In the genomic region with DNA sequence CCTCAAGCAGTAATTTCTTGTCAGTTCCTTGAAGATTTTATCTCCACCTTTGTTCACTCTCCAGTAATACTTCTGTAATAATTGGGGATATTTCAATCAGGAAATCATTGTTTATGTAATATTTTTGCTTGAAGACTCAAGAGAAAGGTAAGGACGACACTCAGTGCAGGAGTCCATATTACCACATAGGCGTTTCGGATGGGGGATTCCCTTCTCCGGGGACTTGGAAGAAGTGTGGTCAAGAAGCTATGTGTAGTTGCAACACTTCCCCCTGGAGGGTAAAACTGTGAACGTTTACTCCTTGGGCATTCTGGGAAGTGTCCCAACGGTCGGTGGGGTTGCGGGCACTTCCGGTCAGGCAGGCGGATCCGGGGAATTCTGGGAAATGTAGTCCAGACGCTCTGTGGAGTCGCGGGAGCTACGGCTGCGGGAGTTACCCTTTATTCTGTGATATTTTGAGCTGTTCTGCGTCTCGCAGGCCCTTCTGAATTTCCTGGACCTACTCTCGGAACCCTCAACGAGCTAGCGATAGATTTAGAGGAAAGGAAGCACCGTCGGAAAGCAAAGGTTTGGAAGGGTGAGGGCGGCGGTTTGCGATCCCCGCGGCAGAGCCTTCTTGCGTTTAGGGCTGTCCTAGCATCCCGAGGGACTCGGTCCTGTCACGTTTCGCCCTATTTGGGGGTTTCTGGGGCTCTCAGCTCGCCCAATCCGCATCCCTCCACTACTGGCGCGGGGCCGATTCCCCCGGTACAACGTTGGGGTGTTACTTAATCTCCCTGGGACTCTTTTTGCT, we compare ENCODE assay signal across 8 cellular contexts. TPM values are rescaled to one million over a fixed set of nuclear protein-coding genes. Genes with fewer than 3 reads are reported as not detected.
DNase-seq lines count a peak whose midpoint lies in the region; ATAC-seq, FAIRE-seq and TF ChIP-seq lines count a peak whose summit lies in the region.

A gene (plus strand): TSS at position 395 of the 793 bp plus-strand sequence. CDS start 11,499 bp downstream, outside the sequence.

- peak within 1 kb of the TSS; percentile 73 to 98 (median 84) for H3K4me3 ChIP-seq in H1 (ENCODE audit: extremely low read depth in 1 of 4, insufficient read depth in 2 of 4, low read depth in 3 of 4, low read length in 4 of 4)

- peak; percentile 87 for ATAC-seq in GM19324 (IDR thresholded peaks at IDR 0.05; ENCODE audit: low FRiP score, unreplicated experiment)
- ATAC-seq in HG03457 (IDR thresholded peaks at IDR 0.05; ENCODE audit: unreplicated experiment) = peak; percentile 77

- no peak within 1 kb of the TSS for H4K91ac ChIP-seq in H1 (replicated peaks; ENCODE audit: insufficient read length, low read length)

- no peaks in the 10 kb centered on the region for H3K27me3 ChIP-seq in H1 (replicated peaks in 1 of 4; ENCODE audit: control insufficient read depth in 3 of 4, extremely low read depth in 1 of 4, insufficient read depth in 3 of 4, low read length in 3 of 4)

- no peaks in the 10 kb centered on the region for H3K4me1 ChIP-seq in H1 (replicated peaks in 1 of 4; ENCODE audit: control insufficient read depth in 3 of 4, insufficient read depth in 4 of 4, low read length in 3 of 4)

- no peak within 1 kb of the TSS for H2BK12ac ChIP-seq in H1 (ENCODE audit: low read depth, low read length)

- H3K4me1 Mint-ChIP-seq in activated CD4-positive, alpha-beta memory T cell treated with anti-CD3 and anti-CD28 coated beads, Interleukin-2, amount 10 ng/mL, durations not matched to agents 7 days and 5 days = peaks cover 7% of the 10 kb centered on the region

- TF ChIP-seq RAD21 in H1 (IDR thresholded peaks at IDR 0.05 in 1 of 2, conservative IDR thresholded peaks at IDR 0.05 in 1 of 2; ENCODE audit: low read depth in 2 of 2, low read length in 2 of 2) = peak; percentile 57 to 68

- peak within 1 kb of the TSS; percentile 64 for H3K27ac Mint-ChIP-seq in activated CD4-positive, alpha-beta memory T cell treated with anti-CD3 and anti-CD28 coated beads, Interleukin-2, amount 10 ng/mL, durations not matched to agents 7 days and 5 days

- no peak within 1 kb of the TSS for H2BK120ac ChIP-seq in H1 (replicated peaks; ENCODE audit: low read depth, low read length)

- TF ChIP-seq EP300 in H1 (IDR thresholded peaks at IDR 0.05; ENCODE audit: borderline replicate concordance in 1 of 2, low read depth in 2 of 2, low read length in 2 of 2) = no peak

- no peak within 1 kb of the TSS for H3K4ac ChIP-seq in H1 (replicated peaks; ENCODE audit: insufficient read length, low read depth, low read length)

- H3K9me3 ChIP-seq in H1 (ENCODE audit: insufficient read depth in 2 of 2, low read depth in 1 of 2, low read length in 1 of 2) = peaks cover 4 to 6% of the 10 kb centered on the region in 2 experiments; a peak in 2 of 4 replicates

- H3K9me3 Mint-ChIP-seq in activated CD4-positive, alpha-beta memory T cell treated with anti-CD3 and anti-CD28 coated beads, Interleukin-2, amount 10 ng/mL, durations not matched to agents 7 days and 5 days = peaks cover 43% of the 10 kb centered on the region

- H3K23ac ChIP-seq in H1 (ENCODE audit: insufficient read length) = no peak within 1 kb of the TSS

- H2AFZ ChIP-seq in H1 (ENCODE audit: low read length) = peak within 1 kb of the TSS; percentile 100

- peaks cover 2% of the 10 kb centered on the region; the same call in 1 of the 2 replicates for H3K79me1 ChIP-seq in H1 (ENCODE audit: low read depth, low read length)

- H3K36me3 Mint-ChIP-seq in activated CD4-positive, alpha-beta memory T cell treated with anti-CD3 and anti-CD28 coated beads, Interleukin-2, amount 10 ng/mL, durations not matched to agents 7 days and 5 days (ENCODE audit: low read depth) = peaks cover 17% of the 10 kb centered on the region

- no peak within 1 kb of the TSS for H3K27ac ChIP-seq in H1 (ENCODE audit: low read depth, low read length)

- no peak within 1 kb of the TSS for H3K56ac ChIP-seq in H1 (replicated peaks; ENCODE audit: insufficient read length, low read depth, low read length)

- peak within 1 kb of the TSS in 3 of 4 experiments; percentile 31 to 69 (median 40); a peak in 2 of 7 replicates for H3K9ac ChIP-seq in H1 (replicated peaks in 1 of 4; ENCODE audit: extremely low read depth in 1 of 4, low read depth in 3 of 4, low read length in 3 of 4)

- no peaks in the 10 kb centered on the region for H4K20me1 ChIP-seq in H1 (replicated peaks in 1 of 2; ENCODE audit: control insufficient read depth in 1 of 2, insufficient read depth in 2 of 2, low read length in 2 of 2)

- no peak within 1 kb of the TSS for H4K8ac ChIP-seq in H1 (ENCODE audit: extremely low read depth, insufficient read depth, low read length)

- H4K5ac ChIP-seq in H1 (ENCODE audit: insufficient read length, low read depth, low read length) = peak within 1 kb of the TSS; percentile 68

- POLR2A ChIA-PET in activated CD4-positive, alpha-beta memory T cell treated with anti-CD3 and anti-CD28 coated beads, Interleukin-2, amount 10 ng/mL, durations not matched to agents 7 days and 5 days (lab: Charles Lee) = no interaction called here
- POLR2A ChIA-PET in H1 (lab: Charles Lee; ENCODE audit: partially characterized antibody) = interaction anchor here (0.7 to 1.4 kb wide), 5 partner anchors 16 to 652 kb away, joined by 3 to 12 read pairs (median 3); a partner anchor contains a TSS

- H2AK5ac ChIP-seq in H1 (ENCODE audit: low read depth, low read length) = no peak within 1 kb of the TSS

- WGBS in H1 (ENCODE audit: extremely low coverage in 1 of 2, insufficient coverage in 1 of 2, insufficient read length in 1 of 2, insufficient replicate concordance in 2 of 2, low coverage in 1 of 2, low lambda C conversion rate in 2 of 2, missing lambda C conversion rate in 1 of 2), 2 experiments = 2% methylated on average over 38 of the region's 40 CpGs; no CpG with 5 or more reads in 1 of the 2 experiments

- FAIRE-seq in H1 (lab: Jason Lieb, UNC) = peak; percentile 98

- H3K14ac ChIP-seq in H1 (ENCODE audit: insufficient read length) = no peak within 1 kb of the TSS

- DNase-seq in C1 segment of cervical spinal cord (lab: John Stamatoyannopoulos, UW) (peak; percentile 16 to 92 (median 85)), NCI-H748 treated with DMSO at 0.1 percent for 48 hours (lab: John Stamatoyannopoulos, UW) (peak; percentile 94), H1 (ENCODE audit: low read depth in 1 of 2, low spot score in 2 of 2) (peak; percentile 83 to 87), medulla oblongata (ENCODE audit: extremely low spot score) (peak; percentile 98)
- peak; percentile 68 for DNase-seq in activated CD4-positive, alpha-beta memory T cell treated with anti-CD3 and anti-CD28 coated beads, Interleukin-2, amount 10 ng/mL, durations not matched to agents 7 days and 5 days
- DNase-seq in stimulated activated CD4-positive, alpha-beta T cell treated with anti-CD3 and anti-CD28 coated beads, TNF-alpha, amount 100 ng/mL, for 4 hours (ENCODE audit: low read depth in 3 of 3) = peak in 2 of 3 experiments; percentile 6 to 14

- no peak within 1 kb of the TSS for H2BK20ac ChIP-seq in H1 (ENCODE audit: low read length)

- H3K79me2 ChIP-seq in H1 (ENCODE audit: control insufficient read depth in 1 of 2, insufficient read depth in 2 of 2, low read length in 2 of 2) = no peaks in the 10 kb centered on the region; a peak in 1 of 4 replicates

- H2BK5ac ChIP-seq in H1 (ENCODE audit: low read depth, low read length) = no peak within 1 kb of the TSS

- H3K18ac ChIP-seq in H1 (ENCODE audit: extremely low read depth, low read length) = no peak within 1 kb of the TSS; the same call in 1 of the 2 replicates

- peak within 1 kb of the TSS; percentile 93 for H3K4me3 Mint-ChIP-seq in activated CD4-positive, alpha-beta memory T cell treated with anti-CD3 and anti-CD28 coated beads, Interleukin-2, amount 10 ng/mL, durations not matched to agents 7 days and 5 days

- no peaks in the 10 kb centered on the region for H3K23me2 ChIP-seq in H1 (ENCODE audit: low read depth, low read length)

- CTCF ChIA-PET in activated CD4-positive, alpha-beta memory T cell treated with anti-CD3 and anti-CD28 coated beads, Interleukin-2, amount 10 ng/mL, durations not matched to agents 7 days and 5 days (lab: Charles Lee) = interaction anchor here (0.6 kb wide), 1 partner anchor 283 kb away, joined by 3 read pairs; no protein-coding TSS in a partner anchor
- CTCF ChIA-PET in H1 (lab: Charles Lee; ENCODE audit: partially characterized antibody) = interaction anchor here (0.8 to 1.7 kb wide), 7 partner anchors 15 to 185 kb away, joined by 3 to 5 read pairs (median 4); a partner anchor contains a TSS

- peak within 1 kb of the TSS; percentile 49 to 65 for H3K4me2 ChIP-seq in H1 (ENCODE audit: insufficient read depth in 1 of 2, low read depth in 2 of 2, low read length in 2 of 2)

- no peaks in the 10 kb centered on the region; a peak in 2 of 8 replicates for H3K36me3 ChIP-seq in H1 (ENCODE audit: control insufficient read depth in 2 of 4, insufficient read depth in 4 of 4, low read length in 3 of 4)

- no peak within 1 kb of the TSS for H2BK15ac ChIP-seq in H1 (ENCODE audit: low read length)

- H3K27me3 Mint-ChIP-seq in activated CD4-positive, alpha-beta memory T cell treated with anti-CD3 and anti-CD28 coated beads, Interleukin-2, amount 10 ng/mL, durations not matched to agents 7 days and 5 days = peaks cover 18% of the 10 kb centered on the region

- TF ChIP-seq POLR2A in H1 (IDR thresholded peaks at IDR 0.05; ENCODE audit: control extremely low read depth in 1 of 2, low read depth in 2 of 2, low read length in 2 of 2) = no peak

- peak; percentile 22 to 69 (median 62) for TF ChIP-seq CTCF in H1 (IDR thresholded peaks at IDR 0.05; ENCODE audit: control extremely low read depth in 1 of 3, insufficient read depth in 1 of 3, low read depth in 1 of 3, low read length in 3 of 3)

TF ChIP-seq in H1, 55 proteins besides CTCF, POLR2A, EP300 and RAD21 (continues in another document):
- TF ChIP-seq GABPA (IDR thresholded peaks at IDR 0.05; ENCODE audit: borderline replicate concordance, insufficient read depth, low read length) (peak; percentile 90; the same call in 1 of the 2 replicates), HDAC6 (IDR thresholded peaks at IDR 0.05; ENCODE audit: low read depth, low read length) (no peak), MAFK (IDR thresholded peaks at IDR 0.05; ENCODE audit: low read depth, low read length) (no peak), KDM5A (IDR thresholded peaks at IDR 0.05; ENCODE audit: low read length) (no peak), RBBP5 (IDR thresholded peaks at IDR 0.05; ENCODE audit: borderline replicate concordance, low read depth, low read length) (no peak)

RNA-seq across cellular contexts. Expression of the gene that starts here (rescaled TPM):
- 1 to 10 TPM; 1.5 to 1.6 TPM for total RNA-seq in activated CD4-positive, alpha-beta memory T cell treated with anti-CD3 and anti-CD28 coated beads, Interleukin-2, amount 10 ng/mL, durations not matched to agents 7 days and 5 days
- total RNA-seq in H1 (2021; fragmentation: NEBNext Ultra II Directional; extraction: Animal tissue kit (Norgen Biotek cat#: 25700)) = 8.4 and 8.9 TPM in 2 replicates
- 0.50 and 0.60 TPM in 2 replicates for polyA plus RNA-seq in H1 (2011; rRNA removed)
- 0.71 TPM for polyA plus RNA-seq in H1 (2011; cell fraction: cytosol; rRNA removed)
- 2.9 TPM for polyA plus RNA-seq in H1 (2011; cell fraction: nucleus; rRNA removed)
- polyA plus RNA-seq in H1 (2012, experiment 1 of 2) = 2.7 to 4.6 TPM (median 3.4 TPM) in 4 replicates
- not detected for polyA plus RNA-seq in H1 (2012, experiment 2 of 2)
- 3.7 TPM for polyA plus RNA-seq in H1 (2013, experiment 1 of 2)
- 3.2 TPM for polyA plus RNA-seq in H1 (2013, experiment 2 of 2)
- 5.4 and 8.0 TPM in 2 replicates for polyA minus RNA-seq in H1 (2011; rRNA and poly(A)+ RNA removed)
- 6.4 TPM for polyA minus RNA-seq in H1 (2011; cell fraction: cytosol; rRNA and poly(A)+ RNA removed)
- polyA minus RNA-seq in H1 (2011; cell fraction: nucleus; rRNA and poly(A)+ RNA removed) = 23.9 TPM

Comparison
In these comparisons a context has a peak if more than half of its experiments do, and no peak if none do; other contexts are left out.
1. DNase-seq: peak in every context shown above with its lines; median percentile 98 in medulla oblongata; 94 in NCI-H748 treated with DMSO at 0.1 percent for 48 hours; 85 in C1 segment of cervical spinal cord; 85 in H1; 68 in activated CD4-positive, alpha-beta memory T cell treated with anti-CD3 and anti-CD28 coated beads, Interleukin-2, amount 10 ng/mL, durations not matched to agents 7 days and 5 days; 10 in stimulated activated CD4-positive, alpha-beta T cell treated with anti-CD3 and anti-CD28 coated beads, TNF-alpha, amount 100 ng/mL, for 4 hours.